Comparison of ENCODE assay signal across 1 cellular context in genomic region chr11:60989108-60989650, GRCh38.
TF ChIP-seq lines count a peak whose summit lies in the region.

No MANE protein-coding gene starts in this region.

TF ChIP-seq in H1, 55 proteins besides CTCF, POLR2A, EP300 and RAD21:
- TF ChIP-seq SP4 (IDR thresholded peaks at IDR 0.05; ENCODE audit: low read length) (no peak), GTF2F1 (IDR thresholded peaks at IDR 0.05; ENCODE audit: borderline replicate concordance, low read depth, low read length) (no peak), TAF1 (IDR thresholded peaks at IDR 0.05; ENCODE audit: low read depth, low read length) (no peak), NANOG (IDR thresholded peaks at IDR 0.05; ENCODE audit: insufficient read depth, low read depth, low read length, poor library complexity, severe bottlenecking) (no peak), ZNF274 (IDR thresholded peaks at IDR 0.05; ENCODE audit: borderline replicate concordance, extremely low read depth, low read length) (no peak), RXRA (IDR thresholded peaks at IDR 0.05; ENCODE audit: insufficient read depth, low read depth, low read length) (no peak), BCL11A (IDR thresholded peaks at IDR 0.05; ENCODE audit: low read depth in 2 of 2, low read length in 2 of 2) (no peak), KDM5A (IDR thresholded peaks at IDR 0.05; ENCODE audit: low read length) (no peak), MAFK (IDR thresholded peaks at IDR 0.05; ENCODE audit: low read depth, low read length) (no peak), GABPA (IDR thresholded peaks at IDR 0.05; ENCODE audit: borderline replicate concordance, insufficient read depth, low read length) (no peak), SAP30 (IDR thresholded peaks at IDR 0.05; ENCODE audit: insufficient read depth, insufficient replicate concordance, low read length) (no peak), CBX5 (IDR thresholded peaks at IDR 0.05; ENCODE audit: low read depth, low read length) (no peak), POLR2AphosphoS5 (IDR thresholded peaks at IDR 0.05; ENCODE audit: low read depth, low read length) (no peak), CBX8 (IDR thresholded peaks at IDR 0.05; ENCODE audit: borderline replicate concordance, low read depth, low read length) (no peak), RBBP5 (IDR thresholded peaks at IDR 0.05; ENCODE audit: borderline replicate concordance, low read depth, low read length) (no peak), MAX (IDR thresholded peaks at IDR 0.05) (no peak), KDM4A (IDR thresholded peaks at IDR 0.05; ENCODE audit: low read depth, low read length, severe bottlenecking) (no peak), CHD1 (IDR thresholded peaks at IDR 0.05; ENCODE audit: low read depth, low read length) (no peak)
TF ChIP-seq in H1: peak in this region for 0.
